ENCODE assay signal across 1 cellular context in the genomic region with DNA sequence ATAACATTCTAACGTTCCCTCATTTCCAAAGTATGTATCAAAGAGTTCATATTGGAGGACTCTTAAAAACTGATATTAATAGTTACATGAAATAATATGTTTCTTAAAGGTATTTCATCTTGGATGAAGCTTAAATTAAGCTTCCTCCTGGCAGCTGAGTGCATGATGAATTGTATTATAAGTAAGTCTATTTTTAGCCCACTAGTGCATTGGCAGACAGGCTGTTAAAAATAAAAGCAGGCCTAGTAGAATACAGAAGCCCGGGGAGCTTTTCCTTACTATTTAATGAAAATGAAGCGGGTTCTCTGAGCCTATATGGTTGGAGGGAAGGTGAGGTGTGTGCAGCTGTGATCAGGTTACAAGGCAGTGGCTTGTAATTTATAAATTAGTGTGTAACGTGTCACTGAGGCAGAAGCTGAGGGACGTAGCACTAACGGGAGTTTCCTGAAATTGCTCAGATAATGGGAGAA.
TF ChIP-seq lines count a peak whose summit lies in the region.

No MANE protein-coding gene starts in this region.

TF ChIP-seq in K562, 482 proteins besides CTCF, POLR2A, EP300 and RAD21 (continued from another document):
- TF ChIP-seq BHLHE40 (IDR thresholded peaks at IDR 0.05; ENCODE audit: low read length) = no peak
- TF ChIP-seq NCOA6 (IDR thresholded peaks at IDR 0.05) = no peak
- TF ChIP-seq NONO (IDR thresholded peaks at IDR 0.05; ENCODE audit: low read depth in 2 of 2, low read length in 1 of 2) = 0 out of 4 replicates have a peak, but pooled peaks of 1 of the 2 experiments have one; percentile 25
- TF ChIP-seq, protein P1, sequence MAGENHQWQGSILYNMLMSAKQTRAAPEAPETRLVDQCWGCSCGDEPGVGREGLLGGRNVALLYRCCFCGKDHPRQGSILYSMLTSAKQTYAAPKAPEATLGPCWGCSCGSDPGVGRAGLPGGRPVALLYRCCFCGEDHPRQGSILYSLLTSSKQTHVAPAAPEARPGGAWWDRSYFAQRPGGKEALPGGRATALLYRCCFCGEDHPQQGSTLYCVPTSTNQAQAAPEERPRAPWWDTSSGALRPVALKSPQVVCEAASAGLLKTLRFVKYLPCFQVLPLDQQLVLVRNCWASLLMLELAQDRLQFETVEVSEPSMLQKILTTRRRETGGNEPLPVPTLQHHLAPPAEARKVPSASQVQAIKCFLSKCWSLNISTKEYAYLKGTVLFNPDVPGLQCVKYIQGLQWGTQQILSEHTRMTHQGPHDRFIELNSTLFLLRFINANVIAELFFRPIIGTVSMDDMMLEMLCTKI (IDR thresholded peaks at IDR 0.05; ENCODE audit: partially characterized antibody) = no peak
- TF ChIP-seq SMARCE1 (IDR thresholded peaks at IDR 0.05) = no peak
- no peak for TF ChIP-seq SRF (CRISPR knock-in tag; IDR thresholded peaks at IDR 0.05)
- TF ChIP-seq, protein P2, sequence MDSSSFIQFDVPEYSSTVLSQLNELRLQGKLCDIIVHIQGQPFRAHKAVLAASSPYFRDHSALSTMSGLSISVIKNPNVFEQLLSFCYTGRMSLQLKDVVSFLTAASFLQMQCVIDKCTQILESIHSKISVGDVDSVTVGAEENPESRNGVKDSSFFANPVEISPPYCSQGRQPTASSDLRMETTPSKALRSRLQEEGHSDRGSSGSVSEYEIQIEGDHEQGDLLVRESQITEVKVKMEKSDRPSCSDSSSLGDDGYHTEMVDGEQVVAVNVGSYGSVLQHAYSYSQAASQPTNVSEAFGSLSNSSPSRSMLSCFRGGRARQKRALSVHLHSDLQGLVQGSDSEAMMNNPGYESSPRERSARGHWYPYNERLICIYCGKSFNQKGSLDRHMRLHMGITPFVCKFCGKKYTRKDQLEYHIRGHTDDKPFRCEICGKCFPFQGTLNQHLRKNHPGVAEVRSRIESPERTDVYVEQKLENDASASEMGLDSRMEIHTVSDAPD (CRISPR knock-in tag; IDR thresholded peaks at IDR 0.05) = no peak
- TF ChIP-seq HEY1 (CRISPR knock-in tag; IDR thresholded peaks at IDR 0.05; ENCODE audit: borderline replicate concordance) = no peak
- TF ChIP-seq ZNF354B (CRISPR knock-in tag; IDR thresholded peaks at IDR 0.05) = no peak
- no peak for TF ChIP-seq ZEB2 (IDR thresholded peaks at IDR 0.05)
- TF ChIP-seq, protein P3, sequence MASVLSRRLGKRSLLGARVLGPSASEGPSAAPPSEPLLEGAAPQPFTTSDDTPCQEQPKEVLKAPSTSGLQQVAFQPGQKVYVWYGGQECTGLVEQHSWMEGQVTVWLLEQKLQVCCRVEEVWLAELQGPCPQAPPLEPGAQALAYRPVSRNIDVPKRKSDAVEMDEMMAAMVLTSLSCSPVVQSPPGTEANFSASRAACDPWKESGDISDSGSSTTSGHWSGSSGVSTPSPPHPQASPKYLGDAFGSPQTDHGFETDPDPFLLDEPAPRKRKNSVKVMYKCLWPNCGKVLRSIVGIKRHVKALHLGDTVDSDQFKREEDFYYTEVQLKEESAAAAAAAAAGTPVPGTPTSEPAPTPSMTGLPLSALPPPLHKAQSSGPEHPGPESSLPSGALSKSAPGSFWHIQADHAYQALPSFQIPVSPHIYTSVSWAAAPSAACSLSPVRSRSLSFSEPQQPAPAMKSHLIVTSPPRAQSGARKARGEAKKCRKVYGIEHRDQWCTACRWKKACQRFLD (CRISPR knock-in tag; IDR thresholded peaks at IDR 0.05) = no peak
- TF ChIP-seq, protein P4, sequence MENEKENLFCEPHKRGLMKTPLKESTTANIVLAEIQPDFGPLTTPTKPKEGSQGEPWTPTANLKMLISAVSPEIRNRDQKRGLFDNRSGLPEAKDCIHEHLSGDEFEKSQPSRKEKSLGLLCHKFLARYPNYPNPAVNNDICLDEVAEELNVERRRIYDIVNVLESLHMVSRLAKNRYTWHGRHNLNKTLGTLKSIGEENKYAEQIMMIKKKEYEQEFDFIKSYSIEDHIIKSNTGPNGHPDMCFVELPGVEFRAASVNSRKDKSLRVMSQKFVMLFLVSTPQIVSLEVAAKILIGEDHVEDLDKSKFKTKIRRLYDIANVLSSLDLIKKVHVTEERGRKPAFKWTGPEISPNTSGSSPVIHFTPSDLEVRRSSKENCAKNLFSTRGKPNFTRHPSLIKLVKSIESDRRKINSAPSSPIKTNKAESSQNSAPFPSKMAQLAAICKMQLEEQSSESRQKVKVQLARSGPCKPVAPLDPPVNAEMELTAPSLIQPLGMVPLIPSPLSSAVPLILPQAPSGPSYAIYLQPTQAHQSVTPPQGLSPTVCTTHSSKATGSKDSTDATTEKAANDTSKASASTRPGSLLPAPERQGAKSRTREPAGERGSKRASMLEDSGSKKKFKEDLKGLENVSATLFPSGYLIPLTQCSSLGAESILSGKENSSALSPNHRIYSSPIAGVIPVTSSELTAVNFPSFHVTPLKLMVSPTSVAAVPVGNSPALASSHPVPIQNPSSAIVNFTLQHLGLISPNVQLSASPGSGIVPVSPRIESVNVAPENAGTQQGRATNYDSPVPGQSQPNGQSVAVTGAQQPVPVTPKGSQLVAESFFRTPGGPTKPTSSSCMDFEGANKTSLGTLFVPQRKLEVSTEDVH (IDR thresholded peaks at IDR 0.05; ENCODE audit: low read depth, partially characterized antibody) = no peak
- TF ChIP-seq, protein P5, sequence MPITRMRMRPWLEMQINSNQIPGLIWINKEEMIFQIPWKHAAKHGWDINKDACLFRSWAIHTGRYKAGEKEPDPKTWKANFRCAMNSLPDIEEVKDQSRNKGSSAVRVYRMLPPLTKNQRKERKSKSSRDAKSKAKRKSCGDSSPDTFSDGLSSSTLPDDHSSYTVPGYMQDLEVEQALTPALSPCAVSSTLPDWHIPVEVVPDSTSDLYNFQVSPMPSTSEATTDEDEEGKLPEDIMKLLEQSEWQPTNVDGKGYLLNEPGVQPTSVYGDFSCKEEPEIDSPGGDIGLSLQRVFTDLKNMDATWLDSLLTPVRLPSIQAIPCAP (CRISPR knock-in tag; IDR thresholded peaks at IDR 0.05; ENCODE audit: borderline replicate concordance) = no peak
- TF ChIP-seq ZNF766 (CRISPR knock-in tag; conservative IDR thresholded peaks at IDR 0.05) = 0 out of 2 replicates have a peak, but pooled peaks have one; percentile 2
- no peak for TF ChIP-seq ZNF184 (CRISPR knock-in tag; IDR thresholded peaks at IDR 0.05)
- no peak for TF ChIP-seq GABPB2 (CRISPR knock-in tag; conservative IDR thresholded peaks at IDR 0.05)
- 0 out of 2 replicates have a peak, but pooled peaks have one; percentile 24 for TF ChIP-seq ELF2 (CRISPR knock-in tag; IDR thresholded peaks at IDR 0.05)
